14 cellular contexts compared by ENCODE assay signal in genomic region chr12:28550757-28551381, GRCh38.
DNase-seq lines count a peak whose midpoint lies in the region; ATAC-seq and TF ChIP-seq lines count a peak whose summit lies in the region.
"Had no signal": no experiment of that assay in that cellular context is flagged by ENCODE, and none has a peak within 500 bp of the region (broad histone marks: within the 10 kb centered on the region; RNA-seq: fewer than 3 reads in every experiment).

No MANE protein-coding gene starts in this region.

- 0 out of 2 replicates have a peak, but pooled peaks cover 2% of the 10 kb centered on the region for H3K9me1 ChIP-seq in IMR-90 (ENCODE audit: insufficient read depth, low read length)

- DNase-seq in AG09319 (ENCODE audit: extremely low read depth, low read depth), result peak; percentile 47
- peak; percentile 86 for DNase-seq in IMR-90
- peak; percentile 74 for DNase-seq in dermis blood vessel endothelial cell
- DNase-seq in mucosa of descending colon, result no peak
- no peak for DNase-seq in ascending aorta (ENCODE audit: low spot score in 2 of 2)
- no peak for DNase-seq in NCI-H2171 treated with DMSO at 0.1 percent for 48 hours (lab: John Stamatoyannopoulos, UW)
- DNase-seq in KBM-7, result no peak
- DNase-seq: CD4-positive, alpha-beta T cell; cortex of kidney; left cardiac atrium; NCI-H1105 treated with DMSO at 0.1 percent for 48 hours; T-helper 9 cell had no signal

- CTCF ChIA-PET in IMR-90 (lab: Yijun Ruan, JAX), result interaction anchor here (0.7 kb wide), 3 partner anchors 95 to 706 kb away, joined by 3 to 6 read pairs (median 4); no protein-coding TSS in a partner anchor

- peak overlapping the region; percentile 72; the same call in 2 of the 3 replicates for H2BK15ac ChIP-seq in IMR-90 (ENCODE audit: low read depth, low read length)

- H2BK5ac ChIP-seq in IMR-90 (ENCODE audit: low read depth, low read length, poor library complexity, severe bottlenecking), result peak overlapping the region; percentile 15

- H3K9ac ChIP-seq in IMR-90 (ENCODE audit: low read depth, low read length), result no peak overlapping the region
- H3K9ac ChIP-seq: parathyroid adenoma had no signal

- in situ Hi-C loops in IMR-90 (cut with MboI; ENCODE audit: low sequenced_read_pairs) (no loop called here), KBM-7 (cut with MboI; ENCODE audit: low pct_unique_long_range_greater_than_20kb, low sequenced_read_pairs) (no loop called here)

- BruUV-seq in IMR-90 (replicated peaks; lab: Mats Ljungman, UMichigan), result no TSS peak

- H3K79me1 ChIP-seq in IMR-90 (ENCODE audit: low read depth in 1 of 2, low read length in 2 of 2), result no peaks in the 10 kb centered on the region

- H3K4me1 ChIP-seq in IMR-90 (ENCODE audit: control insufficient read depth, insufficient read depth, low read length) (no peaks in the 10 kb centered on the region), mucosa of descending colon (ENCODE audit: low read depth) (no peaks in the 10 kb centered on the region), ascending aorta (peaks cover 0 to 3% of the 10 kb centered on the region in 2 donors)
- H3K4me1 ChIP-seq: parathyroid adenoma had no signal

- dilution Hi-C loops in IMR-90 (cut with HindIII; ENCODE audit: low sequenced_read_pairs, unreplicated experiment), result no loop called here

- H3K9me3 ChIP-seq in IMR-90 (ENCODE audit: control insufficient read depth, insufficient read depth, low read length) (no peaks in the 10 kb centered on the region), mucosa of descending colon (no peaks in the 10 kb centered on the region), ascending aorta (no peaks in the 10 kb centered on the region)

- no peaks in the 10 kb centered on the region for H4K20me1 ChIP-seq in IMR-90 (ENCODE audit: insufficient read depth, low read length)

- H3K27me3 ChIP-seq in IMR-90 (ENCODE audit: control insufficient read depth, insufficient read depth, low read length) (no peaks in the 10 kb centered on the region), ascending aorta (no peaks in the 10 kb centered on the region)

- H3K4me2 ChIP-seq in IMR-90 (ENCODE audit: low read depth, low read length), result peak overlapping the region; percentile 12; the same call in 1 of the 2 replicates

- H3K27ac ChIP-seq in IMR-90 (ENCODE audit: insufficient read depth, low read length) (no peak overlapping the region), ascending aorta (peak overlapping the region in 1 of 2 donors; percentile 34)
- H3K27ac ChIP-seq: parathyroid adenoma had no signal

- WGBS in IMR-90 (ENCODE audit: extremely low coverage in 2 of 2, insufficient read length in 1 of 2), 2 experiments, result no CpG with 5 or more reads among the region's 4 CpGs

- H3K4me3 ChIP-seq in IMR-90 (ENCODE audit: insufficient read depth, low read depth, low read length) (no peak overlapping the region), mucosa of descending colon (no peak overlapping the region), ascending aorta (no peak overlapping the region)

- H3K36me3 ChIP-seq in IMR-90 (ENCODE audit: control insufficient read depth, insufficient read depth, low read length) (no peaks in the 10 kb centered on the region), mucosa of descending colon (ENCODE audit: low read depth) (no peaks in the 10 kb centered on the region), ascending aorta (no peaks in the 10 kb centered on the region)

- 0 out of 2 replicates have a peak overlapping the region, but pooled peaks have one; percentile 64 for H2AK5ac ChIP-seq in IMR-90 (ENCODE audit: low read depth, low read length)

- no peak overlapping the region for H3K23ac ChIP-seq in IMR-90 (ENCODE audit: low read depth, low read length)

- peak overlapping the region; percentile 10; the same call in 1 of the 2 replicates for H2BK120ac ChIP-seq in IMR-90 (ENCODE audit: low read depth, low read length)

- H2AK9ac ChIP-seq in IMR-90 (replicated peaks; ENCODE audit: low read depth, low read length, poor library complexity), result no peak overlapping the region

- no peak overlapping the region for H4K91ac ChIP-seq in IMR-90 (ENCODE audit: insufficient read depth, low read depth, low read length)

- H3K14ac ChIP-seq in IMR-90 (replicated peaks; ENCODE audit: low read depth, low read length), result no peak overlapping the region

- no peak overlapping the region for H2AFZ ChIP-seq in IMR-90 (replicated peaks; ENCODE audit: low read length, poor library complexity)
- H2AFZ ChIP-seq: parathyroid adenoma had no signal

- POLR2A ChIA-PET in IMR-90 (lab: Charles Lee; ENCODE audit: unreplicated experiment), result no interaction called here

- no peak for TF ChIP-seq RAD21 in IMR-90 (IDR thresholded peaks at IDR 0.05; ENCODE audit: low read length)

- intact Hi-C loops in IMR-90 (cut with micrococcal nuclease) (no loop called here), mucosa of descending colon (cut with DNase I, micrococcal nuclease) (no loop called here), ascending aorta (cut with DNase I) (no loop called here)

- peak overlapping the region; percentile 85; the same call in 1 of the 2 replicates for H2BK20ac ChIP-seq in IMR-90 (ENCODE audit: low read depth, low read length)

- H4K8ac ChIP-seq in IMR-90 (ENCODE audit: low read depth in 2 of 2, low read length in 2 of 2), result peak overlapping the region in 1 of 2 experiments; percentile 14; a peak in 1 of 4 replicates

- no peak for TF ChIP-seq POLR2A in IMR-90 (IDR thresholded peaks at IDR 0.05; ENCODE audit: low read depth, low read length)

- no peak overlapping the region for H3K56ac ChIP-seq in IMR-90 (ENCODE audit: extremely low read depth, insufficient read depth, low read length)

- ATAC-seq in IMR-90 (ENCODE audit: low read depth) (peak; percentile 92), mucosa of descending colon (peak; percentile 45), HG02571 (IDR thresholded peaks at IDR 0.05; ENCODE audit: unreplicated experiment) (no peak)
- ATAC-seq: left cardiac atrium had no signal

- H3K4ac ChIP-seq in IMR-90 (ENCODE audit: low read depth, low read length), result peak overlapping the region; percentile 1; the same call in 1 of the 2 replicates

- TF ChIP-seq CTCF in AG09319 (IDR thresholded peaks at IDR 0.05; ENCODE audit: low read depth, low read length) (no peak), IMR-90 (conservative IDR thresholded peaks at IDR 0.05; ENCODE audit: low read depth, low read length) (no peak), mucosa of descending colon (IDR thresholded peaks at IDR 0.05) (no peak), ascending aorta (IDR thresholded peaks at IDR 0.05) (no peak)

- H4K5ac ChIP-seq in IMR-90 (ENCODE audit: low read depth, low read length), result peak overlapping the region; percentile 22; the same call in 1 of the 2 replicates

- H3K18ac ChIP-seq in IMR-90 (ENCODE audit: low read depth, low read length), result peak overlapping the region; percentile 34; the same call in 1 of the 2 replicates

TF ChIP-seq in IMR-90, 13 proteins besides CTCF, POLR2A, EP300 and RAD21:
- TF ChIP-seq, protein P1, sequence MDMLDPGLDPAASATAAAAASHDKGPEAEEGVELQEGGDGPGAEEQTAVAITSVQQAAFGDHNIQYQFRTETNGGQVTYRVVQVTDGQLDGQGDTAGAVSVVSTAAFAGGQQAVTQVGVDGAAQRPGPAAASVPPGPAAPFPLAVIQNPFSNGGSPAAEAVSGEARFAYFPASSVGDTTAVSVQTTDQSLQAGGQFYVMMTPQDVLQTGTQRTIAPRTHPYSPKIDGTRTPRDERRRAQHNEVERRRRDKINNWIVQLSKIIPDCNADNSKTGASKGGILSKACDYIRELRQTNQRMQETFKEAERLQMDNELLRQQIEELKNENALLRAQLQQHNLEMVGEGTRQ (IDR thresholded peaks at IDR 0.05; ENCODE audit: low read depth, low read length), result no peak
- TF ChIP-seq NFE2L2 (IDR thresholded peaks at IDR 0.05; ENCODE audit: low read depth, low read length), result peak; percentile 86
- TF ChIP-seq MAFK (IDR thresholded peaks at IDR 0.05; ENCODE audit: low read depth, low read length), result peak; percentile 81
- TF ChIP-seq RFX5 (IDR thresholded peaks at IDR 0.05; ENCODE audit: low read depth, low read length), result no peak
- no peak for TF ChIP-seq MAZ (IDR thresholded peaks at IDR 0.05; ENCODE audit: borderline replicate concordance, low read depth, low read length)
- TF ChIP-seq FOS (IDR thresholded peaks at IDR 0.05; ENCODE audit: low read depth, low read length), result peak; percentile 47; the same call in 1 of the 2 replicates
- peak; percentile 66 for TF ChIP-seq BHLHE40 (IDR thresholded peaks at IDR 0.05; ENCODE audit: low read depth, low read length)
- TF ChIP-seq CEBPB (IDR thresholded peaks at IDR 0.05; ENCODE audit: low read depth, low read length), result peak; percentile 18; the same call in 1 of the 2 replicates

Comparison
In these comparisons a context has a peak if more than half of its experiments do, and no peak if none do; other contexts are left out.
1. DNase-seq: peak in AG09319 (single experiment), IMR-90 (single experiment) and dermis blood vessel endothelial cell (single experiment); none in mucosa of descending colon (0 of 3), ascending aorta (0 of 2), NCI-H2171 treated with DMSO at 0.1 percent for 48 hours (single experiment) and KBM-7 (single experiment).